Comparison of ENCODE assay signal across 9 cellular contexts in genomic region chr7:366171-366916, GRCh38.
DNase-seq lines count a peak whose midpoint lies in the region; ATAC-seq, FAIRE-seq and TF ChIP-seq lines count a peak whose summit lies in the region.
"Had no signal": no experiment of that assay in that cellular context is flagged by ENCODE, and none has a peak within 500 bp of the region (broad histone marks: within the 10 kb centered on the region; RNA-seq: fewer than 3 reads in every experiment).

No MANE protein-coding gene starts in this region.

- peak overlapping the region; percentile 54 for H3K4me3 Mint-ChIP-seq in CD4-positive, alpha-beta T cell

- H3K79me1 ChIP-seq in mesenchymal stem cell (replicated peaks; ENCODE audit: low read length, poor library complexity, severe bottlenecking), result no peaks in the 10 kb centered on the region

- CTCF ChIA-PET in CD4-positive, alpha-beta T cell (lab: Charles Lee), result interaction anchor here (0.9 to 1.9 kb wide), 2 partner anchors 14 to 34 kb away, joined by 3 to 5 read pairs; no protein-coding TSS in a partner anchor

- H3K27ac ChIP-seq in CD4-positive, alpha-beta T cell (ENCODE audit: low read depth, low read length), result no peak overlapping the region
- no peak overlapping the region for H3K27ac ChIP-seq in mesenchymal stem cell (ENCODE audit: low read length, poor library complexity, severe bottlenecking)

- no peak for TF ChIP-seq CTCF in CD4-positive, alpha-beta T cell (IDR thresholded peaks at IDR 0.05)

- H2BK5ac ChIP-seq in mesenchymal stem cell (ENCODE audit: low read depth, low read length, poor library complexity, severe bottlenecking), result no peak overlapping the region

- peak in 1 of 10 experiments; percentile 2 for DNase-seq in CD4-positive, alpha-beta T cell
- DNase-seq in M059J (ENCODE audit: low read depth) (peak; percentile 22), adipocyte (ENCODE audit: low read depth) (peak; percentile 53), mesenchymal stem cell (peak; percentile 46), activated gamma-delta T cell treated with Interleukin-2 at 50 U/mL for 16 hours (no peak), H54 (ENCODE audit: insufficient read length, low spot score) (no peak)
- DNase-seq: stimulated activated CD8-positive, alpha-beta memory T cell treated with anti-CD3 and anti-CD28 coated beads, Interleukin-4, amount 100 ng/mL, for 48 hours had no signal

- no peak for FAIRE-seq in H54 (lab: Jason Lieb, UNC)

- H2AK5ac ChIP-seq in mesenchymal stem cell (ENCODE audit: low read length, severe bottlenecking), result no peak overlapping the region

- no peak overlapping the region for H3K23ac ChIP-seq in mesenchymal stem cell (ENCODE audit: low read length in 2 of 2)

- H3K4me1 Mint-ChIP-seq in CD4-positive, alpha-beta T cell (ENCODE audit: low read depth), result peaks cover 57% of the 10 kb centered on the region

- no peak for ATAC-seq in CD4-positive, alpha-beta T cell (ENCODE audit: poor library complexity)
- ATAC-seq in HG03457 (IDR thresholded peaks at IDR 0.05; ENCODE audit: unreplicated experiment), result no peak
- ATAC-seq in HG03280 (IDR thresholded peaks at IDR 0.05; ENCODE audit: unreplicated experiment), result no peak

- no peaks in the 10 kb centered on the region for H3K9me3 ChIP-seq in CD4-positive, alpha-beta T cell (ENCODE audit: control insufficient read depth, low read length)
- no peaks in the 10 kb centered on the region for H3K9me3 ChIP-seq in adipocyte (ENCODE audit: control insufficient read depth, low read length)
- no peaks in the 10 kb centered on the region for H3K9me3 ChIP-seq in mesenchymal stem cell (ENCODE audit: control insufficient read depth, low read length)

- H3K14ac ChIP-seq in mesenchymal stem cell (ENCODE audit: low read length in 2 of 2), result no peak overlapping the region

- no peak overlapping the region for H2BK120ac ChIP-seq in mesenchymal stem cell (ENCODE audit: low read depth, low read length)

- H3K27me3 Mint-ChIP-seq in CD4-positive, alpha-beta T cell, result no peaks in the 10 kb centered on the region

- peak overlapping the region; percentile 42 for H3K4me2 ChIP-seq in mesenchymal stem cell (ENCODE audit: low read length, poor library complexity, severe bottlenecking)

- no peak overlapping the region for H4K8ac ChIP-seq in mesenchymal stem cell (ENCODE audit: low read length)

- H3K27ac Mint-ChIP-seq in CD4-positive, alpha-beta T cell, result peak overlapping the region; percentile 74

- H2BK12ac ChIP-seq in mesenchymal stem cell (ENCODE audit: low read length in 2 of 2), result no peak overlapping the region

- no peaks in the 10 kb centered on the region for H3K36me3 ChIP-seq in adipocyte (ENCODE audit: control insufficient read depth, insufficient read depth, low read length, severe bottlenecking)
- no peaks in the 10 kb centered on the region for H3K36me3 ChIP-seq in mesenchymal stem cell (ENCODE audit: control insufficient read depth in 1 of 2, insufficient read depth in 2 of 2, low read depth in 1 of 2, low read length in 2 of 2)

- no peak overlapping the region for H3K4me3 ChIP-seq in adipocyte (ENCODE audit: low read length)
- H3K4me3 ChIP-seq in mesenchymal stem cell (ENCODE audit: insufficient read depth in 1 of 2, low read depth in 1 of 2, low read length in 2 of 2), result no peak overlapping the region

- no peak overlapping the region for H2BK15ac ChIP-seq in mesenchymal stem cell (ENCODE audit: low read depth, poor library complexity, severe bottlenecking)

- H3K4me1 ChIP-seq in adipocyte (ENCODE audit: control insufficient read depth, insufficient read depth, low read length) (no peaks in the 10 kb centered on the region), mesenchymal stem cell (ENCODE audit: control insufficient read depth, insufficient read depth, low read depth, low read length) (peaks cover 4% of the 10 kb centered on the region)

- no peak overlapping the region for H3K4ac ChIP-seq in mesenchymal stem cell (ENCODE audit: low read depth in 1 of 2, low read length in 2 of 2)

- intact Hi-C loops in CD4-positive, alpha-beta T cell (cut with DNase I, micrococcal nuclease), result no loop called here

- H2AFZ ChIP-seq in mesenchymal stem cell (ENCODE audit: low read depth, low read length), result no peak overlapping the region

- POLR2A ChIA-PET in CD4-positive, alpha-beta T cell (lab: Charles Lee), result interaction anchor here (1.2 to 1.6 kb wide), 3 partner anchors 10 to 15 kb away, joined by 3 to 6 read pairs (median 5); no protein-coding TSS in a partner anchor

- no peak overlapping the region for H3K18ac ChIP-seq in mesenchymal stem cell (ENCODE audit: low read depth in 1 of 2, low read length in 2 of 2)

- H3K9ac ChIP-seq in adipocyte (ENCODE audit: low read length), result no peak overlapping the region
- no peak overlapping the region for H3K9ac ChIP-seq in mesenchymal stem cell (ENCODE audit: low read length)

- no peak for TF ChIP-seq POLR2A in H54 (IDR thresholded peaks at IDR 0.05; ENCODE audit: low read depth, low read length)

- 37% methylated on average over 15 of the region's 17 CpGs for WGBS in mesenchymal stem cell

- H3K36me3 Mint-ChIP-seq in CD4-positive, alpha-beta T cell (ENCODE audit: low read depth), result no peaks in the 10 kb centered on the region

- H3K9me3 Mint-ChIP-seq in CD4-positive, alpha-beta T cell, result no peaks in the 10 kb centered on the region

- H3K27me3 ChIP-seq in CD4-positive, alpha-beta T cell (ENCODE audit: control insufficient read depth, insufficient read depth, low read length), result no peaks in the 10 kb centered on the region
- H3K27me3 ChIP-seq in adipocyte (replicated peaks; ENCODE audit: control insufficient read depth, insufficient read depth, low read length) (peaks cover 40% of the 10 kb centered on the region), mesenchymal stem cell (ENCODE audit: control insufficient read depth in 1 of 2, insufficient read depth in 1 of 2, low read length in 2 of 2) (peaks cover 36 to 49% of the 10 kb centered on the region in 2 experiments)

- no peak overlapping the region for H4K91ac ChIP-seq in mesenchymal stem cell (ENCODE audit: low read length)

Comparison
In these comparisons a context has a peak if more than half of its experiments do, and no peak if none do; other contexts are left out.
1. DNase-seq: peak in M059J (single experiment), adipocyte (single experiment) and mesenchymal stem cell (single experiment); none in activated gamma-delta T cell treated with Interleukin-2 at 50 U/mL for 16 hours (single experiment) and H54 (single experiment).